1 cellular context compared by ENCODE assay signal in the genomic region with DNA sequence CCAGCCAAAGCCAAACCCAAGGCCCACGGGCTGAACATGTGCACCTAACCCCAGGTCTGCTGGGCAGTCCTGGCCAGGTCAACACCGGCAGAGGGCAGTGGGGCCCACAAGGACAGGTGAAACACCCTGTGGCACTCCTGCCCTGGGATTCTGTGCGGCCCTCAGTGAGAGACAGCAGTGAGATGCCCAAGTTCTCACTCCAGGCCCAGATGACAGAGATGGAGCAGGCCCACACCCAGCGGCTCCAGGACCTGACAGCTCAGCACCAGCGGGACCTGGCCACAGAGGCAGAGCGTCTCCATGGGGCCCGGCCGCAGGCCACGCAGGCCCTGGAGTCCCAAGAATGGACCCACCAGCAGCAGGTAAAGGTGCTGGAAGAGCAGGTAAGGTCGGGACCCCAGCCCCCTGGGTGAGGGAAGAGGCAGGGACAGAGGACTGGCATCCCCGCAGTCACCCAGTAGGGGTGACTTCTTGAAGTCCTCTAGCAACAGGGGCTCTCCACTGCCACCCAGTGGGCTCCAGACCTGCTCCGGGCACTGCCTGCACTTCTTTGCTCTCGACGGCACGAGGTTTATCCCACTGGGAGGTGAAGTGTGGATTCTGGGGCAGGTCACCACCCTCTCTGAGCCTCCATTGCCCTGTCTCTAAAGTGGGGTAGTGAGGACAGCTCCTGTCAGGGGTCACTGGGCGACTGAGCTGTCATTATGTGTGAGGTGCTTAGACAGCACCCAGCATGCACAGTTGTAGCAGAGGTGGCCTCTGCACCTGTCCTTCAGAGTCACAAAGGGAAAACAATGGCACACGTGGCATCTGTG.
TF ChIP-seq lines count a peak whose summit lies in the region.

No MANE protein-coding gene starts in this region.

TF ChIP-seq in GM23338, 12 proteins besides CTCF, POLR2A, EP300 and RAD21 (continued from another document):
- TF ChIP-seq, protein P1, sequence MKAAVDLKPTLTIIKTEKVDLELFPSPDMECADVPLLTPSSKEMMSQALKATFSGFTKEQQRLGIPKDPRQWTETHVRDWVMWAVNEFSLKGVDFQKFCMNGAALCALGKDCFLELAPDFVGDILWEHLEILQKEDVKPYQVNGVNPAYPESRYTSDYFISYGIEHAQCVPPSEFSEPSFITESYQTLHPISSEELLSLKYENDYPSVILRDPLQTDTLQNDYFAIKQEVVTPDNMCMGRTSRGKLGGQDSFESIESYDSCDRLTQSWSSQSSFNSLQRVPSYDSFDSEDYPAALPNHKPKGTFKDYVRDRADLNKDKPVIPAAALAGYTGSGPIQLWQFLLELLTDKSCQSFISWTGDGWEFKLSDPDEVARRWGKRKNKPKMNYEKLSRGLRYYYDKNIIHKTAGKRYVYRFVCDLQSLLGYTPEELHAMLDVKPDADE (IDR thresholded peaks at IDR 0.05), result no peak
- TF ChIP-seq ZNF114 (CRISPR knock-in tag; IDR thresholded peaks at IDR 0.05), result no peak
- TF ChIP-seq, protein P2, sequence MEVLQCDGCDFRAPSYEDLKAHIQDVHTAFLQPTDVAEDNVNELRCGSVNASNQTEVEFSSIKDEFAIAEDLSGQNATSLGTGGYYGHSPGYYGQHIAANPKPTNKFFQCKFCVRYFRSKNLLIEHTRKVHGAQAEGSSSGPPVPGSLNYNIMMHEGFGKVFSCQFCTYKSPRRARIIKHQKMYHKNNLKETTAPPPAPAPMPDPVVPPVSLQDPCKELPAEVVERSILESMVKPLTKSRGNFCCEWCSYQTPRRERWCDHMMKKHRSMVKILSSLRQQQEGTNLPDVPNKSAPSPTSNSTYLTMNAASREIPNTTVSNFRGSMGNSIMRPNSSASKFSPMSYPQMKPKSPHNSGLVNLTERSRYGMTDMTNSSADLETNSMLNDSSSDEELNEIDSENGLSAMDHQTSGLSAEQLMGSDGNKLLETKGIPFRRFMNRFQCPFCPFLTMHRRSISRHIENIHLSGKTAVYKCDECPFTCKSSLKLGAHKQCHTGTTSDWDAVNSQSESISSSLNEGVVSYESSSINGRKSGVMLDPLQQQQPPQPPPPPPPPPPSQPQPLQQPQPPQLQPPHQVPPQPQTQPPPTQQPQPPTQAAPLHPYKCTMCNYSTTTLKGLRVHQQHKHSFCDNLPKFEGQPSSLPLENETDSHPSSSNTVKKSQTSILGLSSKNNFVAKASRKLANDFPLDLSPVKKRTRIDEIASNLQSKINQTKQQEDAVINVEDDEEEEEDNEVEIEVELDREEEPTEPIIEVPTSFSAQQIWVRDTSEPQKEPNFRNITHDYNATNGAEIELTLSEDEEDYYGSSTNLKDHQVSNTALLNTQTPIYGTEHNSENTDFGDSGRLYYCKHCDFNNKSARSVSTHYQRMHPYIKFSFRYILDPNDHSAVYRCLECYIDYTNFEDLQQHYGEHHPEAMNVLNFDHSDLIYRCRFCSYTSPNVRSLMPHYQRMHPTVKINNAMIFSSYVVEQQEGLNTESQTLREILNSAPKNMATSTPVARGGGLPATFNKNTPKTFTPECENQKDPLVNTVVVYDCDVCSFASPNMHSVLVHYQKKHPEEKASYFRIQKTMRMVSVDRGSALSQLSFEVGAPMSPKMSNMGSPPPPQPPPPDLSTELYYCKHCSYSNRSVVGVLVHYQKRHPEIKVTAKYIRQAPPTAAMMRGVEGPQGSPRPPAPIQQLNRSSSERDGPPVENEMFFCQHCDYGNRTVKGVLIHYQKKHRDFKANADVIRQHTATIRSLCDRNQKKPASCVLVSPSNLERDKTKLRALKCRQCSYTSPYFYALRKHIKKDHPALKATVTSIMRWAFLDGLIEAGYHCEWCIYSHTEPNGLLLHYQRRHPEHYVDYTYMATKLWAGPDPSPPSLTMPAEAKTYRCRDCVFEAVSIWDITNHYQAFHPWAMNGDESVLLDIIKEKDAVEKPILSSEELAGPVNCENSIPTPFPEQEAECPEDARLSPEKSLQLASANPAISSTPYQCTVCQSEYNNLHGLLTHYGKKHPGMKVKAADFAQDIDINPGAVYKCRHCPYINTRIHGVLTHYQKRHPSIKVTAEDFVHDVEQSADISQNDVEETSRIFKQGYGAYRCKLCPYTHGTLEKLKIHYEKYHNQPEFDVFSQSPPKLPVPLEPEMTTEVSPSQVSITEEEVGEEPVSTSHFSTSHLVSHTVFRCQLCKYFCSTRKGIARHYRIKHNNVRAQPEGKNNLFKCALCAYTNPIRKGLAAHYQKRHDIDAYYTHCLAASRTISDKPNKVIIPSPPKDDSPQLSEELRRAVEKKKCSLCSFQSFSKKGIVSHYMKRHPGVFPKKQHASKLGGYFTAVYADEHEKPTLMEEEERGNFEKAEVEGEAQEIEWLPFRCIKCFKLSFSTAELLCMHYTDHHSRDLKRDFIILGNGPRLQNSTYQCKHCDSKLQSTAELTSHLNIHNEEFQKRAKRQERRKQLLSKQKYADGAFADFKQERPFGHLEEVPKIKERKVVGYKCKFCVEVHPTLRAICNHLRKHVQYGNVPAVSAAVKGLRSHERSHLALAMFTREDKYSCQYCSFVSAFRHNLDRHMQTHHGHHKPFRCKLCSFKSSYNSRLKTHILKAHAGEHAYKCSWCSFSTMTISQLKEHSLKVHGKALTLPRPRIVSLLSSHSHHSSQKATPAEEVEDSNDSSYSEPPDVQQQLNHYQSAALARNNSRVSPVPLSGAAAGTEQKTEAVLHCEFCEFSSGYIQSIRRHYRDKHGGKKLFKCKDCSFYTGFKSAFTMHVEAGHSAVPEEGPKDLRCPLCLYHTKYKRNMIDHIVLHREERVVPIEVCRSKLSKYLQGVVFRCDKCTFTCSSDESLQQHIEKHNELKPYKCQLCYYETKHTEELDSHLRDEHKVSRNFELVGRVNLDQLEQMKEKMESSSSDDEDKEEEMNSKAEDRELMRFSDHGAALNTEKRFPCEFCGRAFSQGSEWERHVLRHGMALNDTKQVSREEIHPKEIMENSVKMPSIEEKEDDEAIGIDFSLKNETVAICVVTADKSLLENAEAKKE (CRISPR knock-in tag; IDR thresholded peaks at IDR 0.05), result no peak
- no peak for TF ChIP-seq STAT1 (IDR thresholded peaks at IDR 0.05; ENCODE audit: unreplicated experiment)
- TF ChIP-seq EZH2phosphoT487 (IDR thresholded peaks at IDR 0.05; ENCODE audit: unreplicated experiment), result no peak
- TF ChIP-seq POLR2AphosphoS5 (IDR thresholded peaks at IDR 0.05; ENCODE audit: low read depth), result no peak
- TF ChIP-seq CREB1 (CRISPR knock-in tag; IDR thresholded peaks at IDR 0.05; ENCODE audit: low read depth), result no peak
- no peak for TF ChIP-seq NANOG (IDR thresholded peaks at IDR 0.05; ENCODE audit: borderline replicate concordance)
